8 cellular contexts compared by ENCODE assay signal in genomic region chr11:117828641-117829368, GRCh38. TPM values are rescaled to one million over a fixed set of nuclear protein-coding genes. Genes with fewer than 3 reads are reported as not detected.
DNase-seq lines count a peak whose midpoint lies in the region; ATAC-seq and TF ChIP-seq lines count a peak whose summit lies in the region.

No MANE protein-coding gene starts in this region.

- peak overlapping the region; percentile 44 for H3K27ac Mint-ChIP-seq in dendritic cell treated with granulocyte-macrophage colony-stimulating factor and Interleukin-4, amounts not matched to agents 40 ng/mL and 50 ng/mL, for 4 days

- in situ Hi-C loops in transverse colon (cut with MboI; ENCODE audit: low pct_ligation_motif_present in 1 of 4, low pct_unique_long_range_greater_than_20kb in 1 of 4, low sequenced_read_pairs in 3 of 4), result no loop called here

- no peaks in the 10 kb centered on the region for H3K9me3 ChIP-seq in neuronal stem cell (replicated peaks in 1 of 2; ENCODE audit: control insufficient read depth in 2 of 2, insufficient read depth in 1 of 2, low read depth in 1 of 2, low read length in 2 of 2)
- no peaks in the 10 kb centered on the region for H3K9me3 ChIP-seq in transverse colon

- H3K27ac ChIP-seq in neuronal stem cell (replicated peaks; ENCODE audit: low read length), result no peak overlapping the region
- peak overlapping the region; percentile 17 to 50 (median 36) for H3K27ac ChIP-seq in transverse colon

- no peak overlapping the region for H3K9ac ChIP-seq in neuronal stem cell (ENCODE audit: low read depth, low read length, poor library complexity)

- peak; percentile 59 for DNase-seq in GM06990 (ENCODE audit: extremely low read depth, insufficient read length)
- peak; percentile 87 for DNase-seq in activated CD4-positive, alpha-beta T cell treated with anti-CD3 and anti-CD28 coated beads for 48 hours
- no peak for DNase-seq in neuronal stem cell (ENCODE audit: low spot score)
- peak; percentile 50 for DNase-seq in transverse colon

- H2AFZ ChIP-seq in neuronal stem cell (ENCODE audit: low read length), result no peak overlapping the region

- no peaks in the 10 kb centered on the region for H3K36me3 Mint-ChIP-seq in dendritic cell treated with granulocyte-macrophage colony-stimulating factor and Interleukin-4, amounts not matched to agents 40 ng/mL and 50 ng/mL, for 4 days (ENCODE audit: low read depth)

- H3K4me1 ChIP-seq in neuronal stem cell (ENCODE audit: control insufficient read depth in 2 of 2, insufficient read depth in 1 of 2, low read depth in 1 of 2, low read length in 2 of 2), result peaks cover 4 to 13% of the 10 kb centered on the region in 2 donors
- H3K4me1 ChIP-seq in transverse colon, result peaks cover 4 to 49% (median 8%) of the 10 kb centered on the region in 4 donors

- no peak overlapping the region for H3K4me2 ChIP-seq in neuronal stem cell (ENCODE audit: insufficient read depth, low read length, poor library complexity, severe bottlenecking)

- no peak overlapping the region for H2BK5ac ChIP-seq in neuronal stem cell (ENCODE audit: low read length)

- H2BK120ac ChIP-seq in neuronal stem cell (ENCODE audit: low read depth, low read length), result no peak overlapping the region

- H3K14ac ChIP-seq in neuronal stem cell (ENCODE audit: low read length), result peak overlapping the region; percentile 14

- H2AK5ac ChIP-seq in neuronal stem cell (ENCODE audit: low read depth, low read length), result peak overlapping the region; percentile 47

- peaks cover 82% of the 10 kb centered on the region for H3K4me1 Mint-ChIP-seq in dendritic cell treated with granulocyte-macrophage colony-stimulating factor and Interleukin-4, amounts not matched to agents 40 ng/mL and 50 ng/mL, for 4 days (ENCODE audit: low read depth)

- H3K79me1 ChIP-seq in neuronal stem cell (ENCODE audit: low read depth, low read length), result no peaks in the 10 kb centered on the region

- no peaks in the 10 kb centered on the region for H3K27me3 ChIP-seq in GM06990 (replicated peaks; ENCODE audit: control insufficient read depth, insufficient read depth, low read length)
- H3K27me3 ChIP-seq in neuronal stem cell (ENCODE audit: control insufficient read depth in 3 of 3, insufficient read depth in 3 of 3, low read depth in 1 of 3, low read length in 3 of 3), result peaks cover 0 to 26% (median 0%) of the 10 kb centered on the region in 3 experiments
- H3K27me3 ChIP-seq in transverse colon, result no peaks in the 10 kb centered on the region

- no peak overlapping the region for H3K4ac ChIP-seq in neuronal stem cell (ENCODE audit: low read length)

- intact Hi-C loops in dendritic cell treated with granulocyte-macrophage colony-stimulating factor and Interleukin-4, amounts not matched to agents 40 ng/mL and 50 ng/mL, for 4 days (cut with micrococcal nuclease), result loop anchor here (10.0 kb wide), 1 partner anchor 316 kb away; no protein-coding TSS in a partner anchor
- intact Hi-C loops in transverse colon (cut with DNase I; ENCODE audit: low total_unique reads), result no loop called here

- no peak overlapping the region for H4K8ac ChIP-seq in neuronal stem cell (ENCODE audit: low read depth, low read length)

- no peak overlapping the region for H4K91ac ChIP-seq in neuronal stem cell (ENCODE audit: low read depth, low read length, poor library complexity)

- H2BK15ac ChIP-seq in neuronal stem cell (ENCODE audit: low read length), result no peak overlapping the region

- no peak overlapping the region for H3K4me3 ChIP-seq in GM06990 (replicated peaks; ENCODE audit: low read depth, low read length)
- H3K4me3 ChIP-seq in neuronal stem cell (ENCODE audit: low read length in 2 of 2), result peak overlapping the region in 1 of 2 donors; percentile 22
- H3K4me3 ChIP-seq in transverse colon, result no peak overlapping the region

- no peak for TF ChIP-seq CTCF in GM06990 (IDR thresholded peaks at IDR 0.05; ENCODE audit: insufficient read depth, low read length, poor library complexity, severe bottlenecking)
- no peak for TF ChIP-seq CTCF in transverse colon (IDR thresholded peaks at IDR 0.05)

- TF ChIP-seq POLR2A in transverse colon (IDR thresholded peaks at IDR 0.05), result no peak
- no peak for TF ChIP-seq POLR2A in GM18505 (IDR thresholded peaks at IDR 0.05; ENCODE audit: borderline replicate concordance, extremely low read depth, insufficient read depth, insufficient read length)

- H3K27me3 Mint-ChIP-seq in dendritic cell treated with granulocyte-macrophage colony-stimulating factor and Interleukin-4, amounts not matched to agents 40 ng/mL and 50 ng/mL, for 4 days, result peaks cover 12% of the 10 kb centered on the region

- TF ChIP-seq EP300 in transverse colon (IDR thresholded peaks at IDR 0.05; ENCODE audit: low read depth), result no peak

- no peak overlapping the region for H3K4me3 Mint-ChIP-seq in dendritic cell treated with granulocyte-macrophage colony-stimulating factor and Interleukin-4, amounts not matched to agents 40 ng/mL and 50 ng/mL, for 4 days

- no peak overlapping the region for H2BK12ac ChIP-seq in neuronal stem cell (ENCODE audit: low read length)

- H3K36me3 ChIP-seq in GM06990 (ENCODE audit: control insufficient read depth, insufficient read depth, low read length) (no peaks in the 10 kb centered on the region), neuronal stem cell (replicated peaks in 1 of 2; ENCODE audit: control insufficient read depth in 2 of 2, insufficient read depth in 2 of 2, low read length in 2 of 2) (no peaks in the 10 kb centered on the region), transverse colon (no peaks in the 10 kb centered on the region)

- no peaks in the 10 kb centered on the region for H3K9me3 Mint-ChIP-seq in dendritic cell treated with granulocyte-macrophage colony-stimulating factor and Interleukin-4, amounts not matched to agents 40 ng/mL and 50 ng/mL, for 4 days

- ATAC-seq in HG03342 (IDR thresholded peaks at IDR 0.05; ENCODE audit: unreplicated experiment), result peak; percentile 71
- no peak for ATAC-seq in GM18505 (IDR thresholded peaks at IDR 0.05; ENCODE audit: unreplicated experiment)
- no peak for ATAC-seq in HG02973 (IDR thresholded peaks at IDR 0.05; ENCODE audit: unreplicated experiment)

- WGBS in neuronal stem cell (ENCODE audit: extremely low coverage in 2 of 2, insufficient read length in 2 of 2, insufficient replicate concordance in 1 of 2), 2 donors, result no CpG with 5 or more reads among the region's 14 CpGs
- 52% methylated on average over 14 of the region's 14 CpGs; no CpG with 5 or more reads in 1 of the 2 donors for WGBS in transverse colon (ENCODE audit: low coverage in 1 of 2), 2 donors

- H3K23ac ChIP-seq in neuronal stem cell (ENCODE audit: low read depth, low read length, poor library complexity), result peak overlapping the region; percentile 76

- H3K18ac ChIP-seq in neuronal stem cell (ENCODE audit: low read length), result peak overlapping the region; percentile 77

RNA-seq across cellular contexts. Expression of gene FXYD2, which starts 4.3 kb away (rescaled TPM):
- 4.1 TPM for polyA plus RNA-seq in neuronal stem cell (2013, experiment 1 of 2)
- 3.3 TPM for polyA plus RNA-seq in neuronal stem cell (2013, experiment 2 of 2)
- 1 to 10 TPM in 2 of 4 donors, under 1 TPM in 1, not detected in 1; 0.64 to 1.2 (median 1.1) TPM for total RNA-seq in transverse colon

RNA-seq across cellular contexts. Expression of gene DSCAML1, which starts 31.8 kb away (rescaled TPM):
- 0.47 TPM for polyA plus RNA-seq in neuronal stem cell (2013, experiment 1 of 2)
- polyA plus RNA-seq in neuronal stem cell (2013, experiment 2 of 2), result 0.50 TPM
- 1 to 10 TPM; 2.9 to 5.8 (median 3.3) TPM for total RNA-seq in transverse colon

RNA-seq across cellular contexts. Expression of gene FXYD6, which starts 47.7 kb away (rescaled TPM):
- polyA plus RNA-seq in neuronal stem cell (2013, experiment 1 of 2), result 291 TPM
- polyA plus RNA-seq in neuronal stem cell (2013, experiment 2 of 2), result 288 TPM
- 10 to 100 TPM; 29.2 to 62.5 (median 46.0) TPM for total RNA-seq in transverse colon
